In genomic region chr20:10434467-10434831, GRCh38 we compare ENCODE assay signal across 7 cellular contexts. TPM values are rescaled to one million over a fixed set of nuclear protein-coding genes. Genes with fewer than 3 reads are reported as not detected.
DNase-seq lines count a peak whose midpoint lies in the region; ATAC-seq, FAIRE-seq and TF ChIP-seq lines count a peak whose summit lies in the region.

No MANE protein-coding gene starts in this region.

- peak; percentile 91 to 92 for TF ChIP-seq POLR2A in gastrocnemius medialis (IDR thresholded peaks at IDR 0.05)

- H3K36me3 ChIP-seq in brain microvascular endothelial cell (replicated peaks): no peaks in the 10 kb centered on the region
- H3K36me3 ChIP-seq in gastrocnemius medialis: no peaks in the 10 kb centered on the region

- H3K27me3 ChIP-seq in brain microvascular endothelial cell (replicated peaks) (no peaks in the 10 kb centered on the region), gastrocnemius medialis (no peaks in the 10 kb centered on the region)

- no peaks in the 10 kb centered on the region for H3K9me3 ChIP-seq in gastrocnemius medialis

- H3K27ac ChIP-seq in brain microvascular endothelial cell (peak overlapping the region; percentile 86), gastrocnemius medialis (peak overlapping the region; percentile 93 to 95 (median 93))

- TF ChIP-seq CTCF in brain microvascular endothelial cell (IDR thresholded peaks at IDR 0.05; ENCODE audit: low read depth, low read length, missing control alignments) (no peak), gastrocnemius medialis (IDR thresholded peaks at IDR 0.05 in 4 of 5, conservative IDR thresholded peaks at IDR 0.05 in 1 of 5) (no peak)

- intact Hi-C loops in gastrocnemius medialis (cut with DNase I; ENCODE audit: low total_unique reads): loop anchor here (1.0 to 2.0 kb wide), 3 partner anchors 76 to 544 kb away; no protein-coding TSS in a partner anchor

- DNase-seq in NCI-H2081 treated with DMSO at 0.1 percent for 48 hours (lab: John Stamatoyannopoulos, UW) (peak; percentile 93), brain microvascular endothelial cell (peak; percentile 98), gastrocnemius medialis (peak; percentile 94 to 95)

- H3K4me3 ChIP-seq in brain microvascular endothelial cell (ENCODE audit: low read depth, low read length): peak overlapping the region; percentile 87
- peak overlapping the region; percentile 87 for H3K4me3 ChIP-seq in iPS-11a (ENCODE audit: low read depth, low read length)
- peak overlapping the region; percentile 70 to 87 (median 80) for H3K4me3 ChIP-seq in gastrocnemius medialis

- H3K4me1 ChIP-seq in gastrocnemius medialis: peaks cover 34 to 39% of the 10 kb centered on the region in 2 donors

- in situ Hi-C loops in brain microvascular endothelial cell (cut with HindIII; ENCODE audit: low pct_ligation_motif_present, low sequenced_read_pairs) (no loop called here), gastrocnemius medialis (cut with MboI; ENCODE audit: low sequenced_read_pairs in 4 of 4) (loop anchor here in 1 of 4 donors (25.0 kb wide), 1 partner anchor 1453 kb away; no protein-coding TSS in a partner anchor)

- FAIRE-seq in TTC549 (lab: Jason Lieb, UNC): peak; percentile 88

- peak; percentile 54 for ATAC-seq in GM18517 (IDR thresholded peaks at IDR 0.05; ENCODE audit: unreplicated experiment)
- peak; percentile 42 for ATAC-seq in HG03039 (IDR thresholded peaks at IDR 0.05; ENCODE audit: unreplicated experiment)
- ATAC-seq in gastrocnemius medialis: peak; percentile 87 to 94

RNA-seq across cellular contexts. Expression of gene MKKS, which starts 0.4 kb away (rescaled TPM):
- 10 to 100 TPM in 3 of 4 donors, 1 to 10 TPM in 1; 8.1 to 15.2 (median 14.6) TPM for total RNA-seq in gastrocnemius medialis

RNA-seq across cellular contexts. Expression of gene SLX4IP, which starts 0.7 kb away (rescaled TPM):
- 1 to 10 TPM in 1 of 4 donors, under 1 TPM in 3; 0.22 to 1.3 (median 0.71) TPM for total RNA-seq in gastrocnemius medialis

Comparison
In these comparisons a context has a peak if more than half of its experiments do, and no peak if none do; other contexts are left out.
1. Peak in every context shown above with its lines: DNase-seq, ATAC-seq, H3K4me3 ChIP-seq and H3K27ac ChIP-seq.